Comparison of ENCODE assay signal across 12 cellular contexts in genomic region chr1:31576743-31577455, GRCh38. TPM values are rescaled to one million over a fixed set of nuclear protein-coding genes. Genes with fewer than 3 reads are reported as not detected.
DNase-seq lines count a peak whose midpoint lies in the region; ATAC-seq, FAIRE-seq and TF ChIP-seq lines count a peak whose summit lies in the region.
"Had no signal": no experiment of that assay in that cellular context is flagged by ENCODE, and none has a peak within 500 bp of the region (broad histone marks: within the 10 kb centered on the region; RNA-seq: fewer than 3 reads in every experiment).

No MANE protein-coding gene starts in this region.

- TF ChIP-seq CTCF in GM10266 (IDR thresholded peaks at IDR 0.05; ENCODE audit: control insufficient read depth, insufficient read depth, low read depth, missing control alignments) (no peak), bronchial epithelial cell (IDR thresholded peaks at IDR 0.05; ENCODE audit: insufficient read depth, low read length, severe bottlenecking) (no peak), keratinocyte (optimal IDR thresholded peaks at IDR 0.05 in 1 of 3, IDR thresholded peaks at IDR 0.05 in 1 of 3, conservative IDR thresholded peaks at IDR 0.05 in 1 of 3; ENCODE audit: extremely low read depth in 1 of 3, insufficient read depth in 2 of 3, low read length in 3 of 3) (no peak), sigmoid colon (IDR thresholded peaks at IDR 0.05) (no peak), WERI-Rb-1 (IDR thresholded peaks at IDR 0.05; ENCODE audit: low read depth, low read length) (no peak)

- H3K79me2 ChIP-seq in keratinocyte (ENCODE audit: control insufficient read depth, insufficient read depth, low read length), result peaks cover 47% of the 10 kb centered on the region

- no peak for TF ChIP-seq POLR2A in sigmoid colon (IDR thresholded peaks at IDR 0.05)

- H2AFZ ChIP-seq in keratinocyte (ENCODE audit: control insufficient read depth, low read length), result no peak overlapping the region

- H4K20me1 ChIP-seq in keratinocyte (ENCODE audit: control insufficient read depth, extremely low read depth, insufficient read depth, low read length), result peaks cover 21% of the 10 kb centered on the region

- H3K4me1 ChIP-seq in keratinocyte (ENCODE audit: control insufficient read depth, extremely low read depth, insufficient read depth, low read length) (peaks cover 72% of the 10 kb centered on the region), sigmoid colon (peaks cover 0 to 70% (median 63%) of the 10 kb centered on the region in 4 donors)

- intact Hi-C loops in sigmoid colon (cut with DNase I), result no loop called here

- H3K9me3 ChIP-seq in keratinocyte (ENCODE audit: control insufficient read depth, low read depth, low read length) (no peaks in the 10 kb centered on the region), sigmoid colon (no peaks in the 10 kb centered on the region), WERI-Rb-1 (ENCODE audit: severe bottlenecking) (no peaks in the 10 kb centered on the region)

- H3K36me3 ChIP-seq in bronchial epithelial cell (ENCODE audit: control insufficient read depth, insufficient read depth, low read length) (peaks cover 2% of the 10 kb centered on the region), keratinocyte (ENCODE audit: control insufficient read depth in 2 of 2, extremely low read depth in 1 of 2, insufficient read depth in 2 of 2, low read length in 2 of 2) (peaks cover 13 to 15% of the 10 kb centered on the region in 2 experiments), sigmoid colon (no peaks in the 10 kb centered on the region), WERI-Rb-1 (no peaks in the 10 kb centered on the region)

- peaks cover 3% of the 10 kb centered on the region for H3K9me1 ChIP-seq in keratinocyte (ENCODE audit: control insufficient read depth, extremely low read depth, insufficient read depth, low read length)

- FAIRE-seq in bronchial epithelial cell (lab: Jason Lieb, UNC), result no peak
- no peak for FAIRE-seq in keratinocyte (lab: Jason Lieb, UNC)

- H3K27me3 ChIP-seq in bronchial epithelial cell (ENCODE audit: control insufficient read depth, insufficient read depth, low read length), result no peaks in the 10 kb centered on the region
- no peaks in the 10 kb centered on the region for H3K27me3 ChIP-seq in keratinocyte (ENCODE audit: control insufficient read depth, extremely low read depth, insufficient read depth, low read length)
- no peaks in the 10 kb centered on the region for H3K27me3 ChIP-seq in sigmoid colon
- no peaks in the 10 kb centered on the region for H3K27me3 ChIP-seq in WERI-Rb-1 (ENCODE audit: insufficient read depth, low read depth, severe bottlenecking)

- no peak for TF ChIP-seq EP300 in sigmoid colon (IDR thresholded peaks at IDR 0.05)

- 12 to 58% methylated on average over 27 of the region's 27 CpGs for WGBS in sigmoid colon, 2 donors

- H3K4me3 ChIP-seq in bronchial epithelial cell (ENCODE audit: low read depth, low read length), result peak overlapping the region; percentile 68
- H3K4me3 ChIP-seq in keratinocyte (ENCODE audit: control insufficient read depth in 2 of 3, extremely low read depth in 1 of 3, insufficient read depth in 2 of 3, low read depth in 1 of 3, low read length in 3 of 3), result peak overlapping the region; percentile 73 to 99 (median 88)
- peak overlapping the region; percentile 59 to 77 (median 70) for H3K4me3 ChIP-seq in sigmoid colon
- no peak overlapping the region for H3K4me3 ChIP-seq in WERI-Rb-1 (ENCODE audit: low read depth, low read length)

- H3K27ac ChIP-seq in keratinocyte (ENCODE audit: control insufficient read depth, insufficient read depth, low read length) (peak overlapping the region; percentile 94), sigmoid colon (peak overlapping the region; percentile 94 to 98 (median 96)), WERI-Rb-1 (no peak overlapping the region)

- peak; percentile 35 for DNase-seq in GM10266 (ENCODE audit: extremely low spot score)
- no peak for DNase-seq in bronchial epithelial cell (ENCODE audit: low read depth)
- no peak for DNase-seq in keratinocyte (ENCODE audit: low read depth, low spot score)
- DNase-seq in sigmoid colon, result peak; percentile 62
- DNase-seq in WERI-Rb-1, result no peak
- DNase-seq in C1 segment of cervical spinal cord (lab: John Stamatoyannopoulos, UW), result no peak
- DNase-seq in stimulated activated CD4-positive, alpha-beta T cell treated with anti-CD3 and anti-CD28 coated beads, Interleukin-2, amount 100 ng/mL, for 48 hours, result no peak
- DNase-seq: DND-41, erythroblast, NCI-H2081 had no signal

- H3K4me2 ChIP-seq in keratinocyte (ENCODE audit: control insufficient read depth, extremely low read depth, insufficient read depth, low read depth, low read length), result peak overlapping the region; percentile 87

- peak overlapping the region; percentile 91 for H3K9ac ChIP-seq in keratinocyte (ENCODE audit: control insufficient read depth, extremely low read depth, insufficient read depth, low read length)

- no peak for ATAC-seq in GM18498 (IDR thresholded peaks at IDR 0.05; ENCODE audit: unreplicated experiment)
- ATAC-seq: SK-N-SH treated with all-trans-retinoic acid at 6 μM for 48 hours had no signal

- dilution Hi-C loops in keratinocyte (cut with MboI; ENCODE audit: extremely low pct_ligation_motif_present, low sequenced_read_pairs), result no loop called here

RNA-seq across cellular contexts. Expression of gene TINAGL1, which starts 0.6 kb away (rescaled TPM):
- total RNA-seq in bronchial epithelial cell (55.4 and 154 TPM in 2 replicates), sigmoid colon (100 to 1,000 TPM in 3 of 4 donors, 10 to 100 TPM in 1; 62.9 to 238 (median 132) TPM)
- polyA plus RNA-seq in keratinocyte (189 to 315 TPM (median 275 TPM) in 3 replicates), sigmoid colon (10 to 100 TPM; 21.0 to 87.9 (median 40.9) TPM)
- polyA plus RNA-seq in keratinocyte (2011; ENCODE audit: low read depth), result 26.1 TPM
- polyA plus RNA-seq in keratinocyte (2011; cell fraction: cytosol; rRNA removed), result 110 and 149 TPM in 2 replicates
- polyA plus RNA-seq in keratinocyte (2011; cell fraction: nucleus; rRNA removed), result 323 and 403 TPM in 2 replicates
- polyA plus RNA-seq in keratinocyte (2012; ENCODE audit: low replicate concordance), result 93.3 and 275 TPM in 2 replicates
- polyA minus RNA-seq in keratinocyte, result 198 to 587 TPM (median 223 TPM) in 3 replicates
- 259 TPM for polyA minus RNA-seq in keratinocyte (2011; cell fraction: cytosol; rRNA and poly(A)+ RNA removed)
- 310 and 334 TPM in 2 replicates for polyA minus RNA-seq in keratinocyte (2011; cell fraction: nucleus; rRNA and poly(A)+ RNA removed)

RNA-seq across cellular contexts. Expression of gene HCRTR1, which starts 40.6 kb away (rescaled TPM):
- total RNA-seq in bronchial epithelial cell (not detected in 2 replicates), sigmoid colon (not detected)
- polyA plus RNA-seq in keratinocyte (not detected in 3 replicates), sigmoid colon (under 1 TPM in 1 of 3 donors, not detected in 2; 0.03 TPM)
- polyA plus RNA-seq in keratinocyte (2011; ENCODE audit: low read depth), result not detected
- not detected in 2 replicates for polyA plus RNA-seq in keratinocyte (2011; cell fraction: cytosol; rRNA removed)
- polyA plus RNA-seq in keratinocyte (2011; cell fraction: nucleus; rRNA removed), result not detected in 2 replicates
- not detected in 2 replicates for polyA plus RNA-seq in keratinocyte (2012; ENCODE audit: low replicate concordance)
- not detected in 3 replicates for polyA minus RNA-seq in keratinocyte
- not detected for polyA minus RNA-seq in keratinocyte (2011; cell fraction: cytosol; rRNA and poly(A)+ RNA removed)
- not detected in 2 replicates for polyA minus RNA-seq in keratinocyte (2011; cell fraction: nucleus; rRNA and poly(A)+ RNA removed)

Comparison
In these comparisons a context has a peak if more than half of its experiments do, and no peak if none do; other contexts are left out.
1. DNase-seq: peak in GM10266 (single experiment) and sigmoid colon (single experiment); none in bronchial epithelial cell (single experiment), keratinocyte (single experiment), WERI-Rb-1 (single experiment), C1 segment of cervical spinal cord (0 of 14) and stimulated activated CD4-positive, alpha-beta T cell treated with anti-CD3 and anti-CD28 coated beads, Interleukin-2, amount 100 ng/mL, for 48 hours (0 of 2).